Comparison of ENCODE assay signal across 12 cellular contexts in genomic region chr7:3592438-3593134, GRCh38.
DNase-seq lines count a peak whose midpoint lies in the region; ATAC-seq, FAIRE-seq and TF ChIP-seq lines count a peak whose summit lies in the region.
"Had no signal": no experiment of that assay in that cellular context is flagged by ENCODE, and none has a peak within 500 bp of the region (broad histone marks: within the 10 kb centered on the region; RNA-seq: fewer than 3 reads in every experiment).

No MANE protein-coding gene starts in this region.

- peak; percentile 84 for DNase-seq in NCI-H345 (lab: John Stamatoyannopoulos, UW)
- no peak for DNase-seq in dorsolateral prefrontal cortex
- DNase-seq in kidney = no peak
- DNase-seq in NCI-H187 (lab: John Stamatoyannopoulos, UW) = no peak
- no peak for DNase-seq in mesothelial cell of epicardium (ENCODE audit: low spot score in 2 of 2, unreplicated experiment in 2 of 2)
- DNase-seq: activated CD4-positive, alpha-beta T cell treated with anti-CD3 and anti-CD28 coated beads for 48 hours; DND-41 had no signal

- no peak for ATAC-seq in HG03039 (IDR thresholded peaks at IDR 0.05; ENCODE audit: unreplicated experiment)

- H3K27ac ChIP-seq in HEK293 (ENCODE audit: extremely low read depth, low read depth, low read length) (no peak overlapping the region), dorsolateral prefrontal cortex (peak overlapping the region in 2 of 59 donors; percentile 3 to 6), muscle layer of duodenum (ENCODE audit: low read length) (no peak overlapping the region), kidney (ENCODE audit: low read depth in 2 of 2, low read length in 2 of 2) (no peak overlapping the region)

- FAIRE-seq in kidney (lab: Jason Lieb, UNC) = no peak

- H3K27me3 Mint-ChIP-seq in mesothelial cell of epicardium (ENCODE audit: low read depth) = no peaks in the 10 kb centered on the region
- H3K27me3 Mint-ChIP-seq: stimulated activated naive CD8-positive, alpha-beta T cell treated with anti-CD3 and anti-CD28 coated beads, Interleukin-15, Interleukin-2, amounts not matched to agents 100 ng/mL and 50 ng/mL, for 24 hours had no signal

- H3K36me3 Mint-ChIP-seq in mesothelial cell of epicardium = no peaks in the 10 kb centered on the region

- H3K9me3 ChIP-seq in HEK293 (ENCODE audit: control insufficient read depth, insufficient read depth, low read depth, low read length) = no peaks in the 10 kb centered on the region
- no peaks in the 10 kb centered on the region for H3K9me3 ChIP-seq in muscle layer of duodenum (ENCODE audit: control insufficient read depth in 1 of 2, low read length in 2 of 2)
- no peaks in the 10 kb centered on the region for H3K9me3 ChIP-seq in kidney (ENCODE audit: control insufficient read depth in 1 of 2, low read length in 2 of 2)

- H3K27me3 ChIP-seq in dorsolateral prefrontal cortex (peaks cover 0 to 5% (median 0%) of the 10 kb centered on the region in 45 donors), muscle layer of duodenum (ENCODE audit: low read depth, low read length) (no peaks in the 10 kb centered on the region)

- TF ChIP-seq CTCF in HEK293 (tag by site-specific recombination; IDR thresholded peaks at IDR 0.05) = no peak
- no peak for TF ChIP-seq CTCF in dorsolateral prefrontal cortex (IDR thresholded peaks at IDR 0.05 in 54 of 56, conservative IDR thresholded peaks at IDR 0.05 in 2 of 56; ENCODE audit: low read depth in 1 of 56, partially characterized antibody in 56 of 56)
- no peak for TF ChIP-seq CTCF in kidney (IDR thresholded peaks at IDR 0.05; ENCODE audit: borderline replicate concordance, extremely low read depth, insufficient read depth)
- TF ChIP-seq CTCF in mesothelial cell of epicardium (IDR thresholded peaks at IDR 0.05; ENCODE audit: unreplicated experiment) = no peak

- H3K27ac Mint-ChIP-seq in mesothelial cell of epicardium = no peak overlapping the region
- H3K27ac Mint-ChIP-seq: stimulated activated naive CD8-positive, alpha-beta T cell treated with anti-CD3 and anti-CD28 coated beads, Interleukin-15, Interleukin-2, amounts not matched to agents 100 ng/mL and 50 ng/mL, for 24 hours; T-helper 1 cell treated with Interleukin-12 subunit alpha and Interleukin-12 subunit beta and Interleukin-4 antibody, amounts not matched to agents 30 μg/mL and 1 μg/mL, for 36 hours had no signal

- POLR2A ChIA-PET in HEK293 (lab: Yijun Ruan, JAX) = no interaction called here

- H3K9me3 Mint-ChIP-seq in mesothelial cell of epicardium = peaks cover 2% of the 10 kb centered on the region
- H3K9me3 Mint-ChIP-seq: stimulated activated naive CD8-positive, alpha-beta T cell treated with anti-CD3 and anti-CD28 coated beads, Interleukin-15, Interleukin-2, amounts not matched to agents 100 ng/mL and 50 ng/mL, for 24 hours; T-helper 1 cell treated with Interleukin-12 subunit alpha and Interleukin-12 subunit beta and Interleukin-4 antibody, amounts not matched to agents 30 μg/mL and 1 μg/mL, for 36 hours had no signal

- H3K36me3 ChIP-seq in HEK293 (ENCODE audit: control insufficient read depth in 2 of 2, insufficient read depth in 1 of 2, low read length in 2 of 2) (no peaks in the 10 kb centered on the region), muscle layer of duodenum (ENCODE audit: control insufficient read depth in 1 of 2, insufficient read depth in 2 of 2, low read length in 2 of 2) (no peaks in the 10 kb centered on the region), kidney (ENCODE audit: control insufficient read depth in 1 of 2, insufficient read depth in 2 of 2, low read length in 2 of 2) (no peaks in the 10 kb centered on the region)

- H3K4me3 ChIP-seq in HEK293 (ENCODE audit: low read depth, low read length) = no peak overlapping the region
- H3K4me3 ChIP-seq in dorsolateral prefrontal cortex = peak overlapping the region in 43 of 59 donors; percentile 3 to 55 (median 26)
- H3K4me3 ChIP-seq in muscle layer of duodenum (ENCODE audit: low read depth in 1 of 2, low read length in 2 of 2) = peak overlapping the region; percentile 15 to 18
- peak overlapping the region in 1 of 2 donors; percentile 26 for H3K4me3 ChIP-seq in kidney (ENCODE audit: low read length in 2 of 2)

- CTCF ChIA-PET in HEK293 (lab: Yijun Ruan, JAX) = interaction anchor here (0.6 to 0.9 kb wide), 2 partner anchors 60 to 180 kb away, joined by 3 to 4 read pairs; no protein-coding TSS in a partner anchor

- no peak overlapping the region for H3K9ac ChIP-seq in kidney (ENCODE audit: low read length in 2 of 2)

- H3K4me3 Mint-ChIP-seq in mesothelial cell of epicardium = no peak overlapping the region
- H3K4me3 Mint-ChIP-seq: stimulated activated naive CD8-positive, alpha-beta T cell treated with anti-CD3 and anti-CD28 coated beads, Interleukin-15, Interleukin-2, amounts not matched to agents 100 ng/mL and 50 ng/mL, for 24 hours; T-helper 1 cell treated with Interleukin-12 subunit alpha and Interleukin-12 subunit beta and Interleukin-4 antibody, amounts not matched to agents 30 μg/mL and 1 μg/mL, for 36 hours had no signal

- intact Hi-C loops in dorsolateral prefrontal cortex (cut with DNase I) (no loop called here), kidney (cut with DNase I) (no loop called here)

- peaks cover 20% of the 10 kb centered on the region for H3K4me1 Mint-ChIP-seq in mesothelial cell of epicardium

- H3K4me1 ChIP-seq in HEK293 (ENCODE audit: control insufficient read depth, insufficient read depth, low read length) (peaks cover 11% of the 10 kb centered on the region; the same call in 1 of the 2 replicates), muscle layer of duodenum (ENCODE audit: control insufficient read depth in 1 of 2, insufficient read depth in 2 of 2, low read length in 2 of 2) (no peaks in the 10 kb centered on the region), kidney (ENCODE audit: control insufficient read depth in 1 of 2, insufficient read depth in 1 of 2, low read depth in 1 of 2, low read length in 2 of 2) (no peaks in the 10 kb centered on the region)

TF ChIP-seq in HEK293, 187 proteins besides CTCF, POLR2A, EP300 and RAD21 (continues in another document):
- no peak for TF ChIP-seq ZNF366 (tag by site-specific recombination; conservative IDR thresholded peaks at IDR 0.05)
- TF ChIP-seq ZNF133 (tag by site-specific recombination; IDR thresholded peaks at IDR 0.05) = no peak
- TF ChIP-seq ZNF621 (tag by site-specific recombination; IDR thresholded peaks at IDR 0.05) = no peak
- TF ChIP-seq KLF17 (tag by site-specific recombination; IDR thresholded peaks at IDR 0.05) = no peak
- TF ChIP-seq ZBTB10 (tag by site-specific recombination; IDR thresholded peaks at IDR 0.05) = no peak
- TF ChIP-seq PRDM10 (tag by site-specific recombination; IDR thresholded peaks at IDR 0.05) = no peak
- peak; percentile 58; the same call in 1 of the 2 replicates for TF ChIP-seq OSR2 (tag by site-specific recombination; IDR thresholded peaks at IDR 0.05)
